Comparison of ENCODE assay signal across 16 cellular contexts in the genomic region with DNA sequence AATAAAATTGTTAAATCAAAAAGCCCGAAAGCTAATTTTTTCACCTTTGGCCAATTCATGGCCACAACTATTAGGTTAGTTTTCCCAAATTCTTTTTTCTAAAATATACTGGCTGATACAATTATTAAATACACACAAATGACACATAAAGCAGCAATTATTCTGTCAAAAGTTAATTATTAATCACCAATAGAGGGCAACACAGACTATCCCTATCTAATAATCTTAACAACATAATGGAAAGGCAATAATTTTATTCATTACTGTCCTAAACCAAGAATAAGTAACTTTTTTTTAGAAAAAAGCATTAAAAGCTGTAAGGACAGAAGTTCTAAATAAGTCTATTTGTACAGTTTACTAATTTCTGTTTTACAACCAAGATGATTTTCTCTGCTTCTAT. TPM values are rescaled to one million over a fixed set of nuclear protein-coding genes. Genes with fewer than 3 reads are reported as not detected.
DNase-seq lines count a peak whose midpoint lies in the region; ATAC-seq and TF ChIP-seq lines count a peak whose summit lies in the region.
"Had no signal": no experiment of that assay in that cellular context is flagged by ENCODE, and none has a peak within 500 bp of the region (broad histone marks: within the 10 kb centered on the region; RNA-seq: fewer than 3 reads in every experiment).

No MANE protein-coding gene starts in this region.

- H3K27ac ChIP-seq in esophagus muscularis mucosa (replicated peaks in 1 of 4) = no peak overlapping the region
- no peak overlapping the region for H3K27ac ChIP-seq in neural progenitor cell
- H3K27ac ChIP-seq: spleen had no signal

- H3K27ac Mint-ChIP-seq in neural progenitor cell = no peak overlapping the region
- H3K27ac Mint-ChIP-seq: activated naive CD4-positive, alpha-beta T cell treated with anti-CD3 and anti-CD28 coated beads for 36 hours; GM23338 had no signal

- 93% methylated on average over 1 of the region's 1 CpG for WGBS in esophagus muscularis mucosa

- H3K4me3 Mint-ChIP-seq in neural progenitor cell = no peak overlapping the region
- H3K4me3 Mint-ChIP-seq: activated naive CD4-positive, alpha-beta T cell treated with anti-CD3 and anti-CD28 coated beads for 36 hours; CD8-positive, alpha-beta memory T cell; GM23338 had no signal

- H3F3A ChIP-seq in neural progenitor cell (ENCODE audit: low read depth) = peaks cover 21% of the 10 kb centered on the region

- no peaks in the 10 kb centered on the region for H3K27me3 Mint-ChIP-seq in neural progenitor cell (ENCODE audit: insufficient read depth, low read depth)
- H3K27me3 Mint-ChIP-seq: CD8-positive, alpha-beta memory T cell had no signal

- no peaks in the 10 kb centered on the region for H3K27me3 ChIP-seq in esophagus muscularis mucosa
- H3K27me3 ChIP-seq in neural progenitor cell = no peaks in the 10 kb centered on the region
- H3K27me3 ChIP-seq: spleen had no signal

- H3K36me3 Mint-ChIP-seq in neural progenitor cell = peaks cover 18% of the 10 kb centered on the region

- H3K79me2 ChIP-seq in neural progenitor cell (ENCODE audit: low read depth) = peaks cover 8% of the 10 kb centered on the region

- no peak overlapping the region for H3K4me2 ChIP-seq in neural progenitor cell
- H3K4me2 ChIP-seq: GM23338 had no signal

- TF ChIP-seq CTCF in esophagus muscularis mucosa (IDR thresholded peaks at IDR 0.05) (peak in 2 of 3 experiments; percentile 13), neural progenitor cell (IDR thresholded peaks at IDR 0.05) (no peak)

- H3K4me1 ChIP-seq in esophagus muscularis mucosa = peaks cover 9 to 27% (median 21%) of the 10 kb centered on the region in 4 donors
- peaks cover 24% of the 10 kb centered on the region for H3K4me1 ChIP-seq in neural progenitor cell

- DNase-seq in EH (ENCODE audit: low read depth) (peak; percentile 16), NCI-H524 treated with DMSO at 0.1 percent for 48 hours (lab: John Stamatoyannopoulos, UW) (peak; percentile 20), esophagus muscularis mucosa (ENCODE audit: extremely low spot score) (no peak), renal cortical epithelial cell (ENCODE audit: low read depth) (peak; percentile 27), NCI-H748 treated with DMSO at 0.1 percent for 48 hours (lab: John Stamatoyannopoulos, UW) (no peak), neural progenitor cell (ENCODE audit: low spot score) (no peak)
- DNase-seq: activated naive CD4-positive, alpha-beta T cell treated with anti-CD3 and anti-CD28 coated beads for 36 hours; CD8-positive, alpha-beta memory T cell; NCI-H2081; NCI-H69; occipital lobe; RPMI8226; spleen had no signal

- H3K36me3 ChIP-seq in esophagus muscularis mucosa (peaks cover 0 to 23% (median 2%) of the 10 kb centered on the region in 4 donors), neural progenitor cell (no peaks in the 10 kb centered on the region)

- no peak overlapping the region for H3K9ac ChIP-seq in neural progenitor cell

- no peak for TF ChIP-seq EP300 in esophagus muscularis mucosa (IDR thresholded peaks at IDR 0.05)

- no peak overlapping the region for H2AFZ ChIP-seq in neural progenitor cell (replicated peaks)
- H2AFZ ChIP-seq: GM23338 had no signal

- no peak overlapping the region for H3K4me3 ChIP-seq in esophagus muscularis mucosa
- no peak overlapping the region for H3K4me3 ChIP-seq in neural progenitor cell
- H3K4me3 ChIP-seq: GM23338, spleen had no signal

- no peak for TF ChIP-seq POLR2A in esophagus muscularis mucosa (IDR thresholded peaks at IDR 0.05; ENCODE audit: low read depth)

- peaks cover 17% of the 10 kb centered on the region for H4K20me1 ChIP-seq in neural progenitor cell (ENCODE audit: low read depth)

- intact Hi-C loops in esophagus muscularis mucosa (cut with DNase I) = no loop called here

- H3K9me3 ChIP-seq in esophagus muscularis mucosa = no peaks in the 10 kb centered on the region
- H3K9me3 ChIP-seq in neural progenitor cell (ENCODE audit: low read depth) = no peaks in the 10 kb centered on the region
- H3K9me3 ChIP-seq: spleen had no signal

- no peak for ATAC-seq in GM21737 (IDR thresholded peaks at IDR 0.05; ENCODE audit: unreplicated experiment)
- ATAC-seq: activated CD4-positive, CD25-positive, alpha-beta regulatory T cell treated with anti-CD3 and anti-CD28 coated beads, Interleukin-2, amount 50 U/mL, for 24 hours; GM23338 had no signal

- H3K9me3 Mint-ChIP-seq in neural progenitor cell = peaks cover 11% of the 10 kb centered on the region
- H3K9me3 Mint-ChIP-seq: activated naive CD4-positive, alpha-beta T cell treated with anti-CD3 and anti-CD28 coated beads for 36 hours; CD8-positive, alpha-beta memory T cell had no signal

- peaks cover 24% of the 10 kb centered on the region for H3K4me1 Mint-ChIP-seq in neural progenitor cell

RNA-seq across cellular contexts. Expression of gene KATNAL1, which starts 51.7 kb away (rescaled TPM):
- total RNA-seq in esophagus muscularis mucosa = 10 to 100 TPM; 30.6 to 43.0 (median 40.0) TPM
- total RNA-seq in renal cortical epithelial cell = 21.5 and 36.3 TPM in 2 replicates
- total RNA-seq in neural progenitor cell (ENCODE audit: low replicate concordance) = 15.3 and 33.6 TPM in 2 replicates

Comparison
In these comparisons a context has a peak if more than half of its experiments do, and no peak if none do; other contexts are left out.
1. DNase-seq: peak in EH (single experiment), NCI-H524 treated with DMSO at 0.1 percent for 48 hours (single experiment) and renal cortical epithelial cell (single experiment); none in esophagus muscularis mucosa (single experiment), NCI-H748 treated with DMSO at 0.1 percent for 48 hours (single experiment) and neural progenitor cell (single experiment).